ENCODE assay signal across 1 cellular context in genomic region chr18:21611401-21612124, GRCh38.
TF ChIP-seq lines count a peak whose summit lies in the region.

No MANE protein-coding gene starts in this region.

TF ChIP-seq in K562, 482 proteins besides CTCF, POLR2A, EP300 and RAD21:
- TF ChIP-seq GATA2 (CRISPR knock-in tag; IDR thresholded peaks at IDR 0.05) (peak; percentile 67), GTF2E2 (tag; IDR thresholded peaks at IDR 0.05) (0 out of 2 replicates have a peak, but pooled peaks have one; percentile 11), MBD1 (CRISPR knock-in tag; IDR thresholded peaks at IDR 0.05) (peak; percentile 59; the same call in 1 of the 2 replicates), MLLT1 (IDR thresholded peaks at IDR 0.05) (peak in 1 of 2 experiments; percentile 86; a peak in 2 of 4 replicates), DPF2 (IDR thresholded peaks at IDR 0.05) (peak; percentile 20; the same call in 1 of the 2 replicates)
